22 cellular contexts compared by ENCODE assay signal in genomic region chr7:84070770-84071169, GRCh38.
DNase-seq lines count a peak whose midpoint lies in the region; ATAC-seq and TF ChIP-seq lines count a peak whose summit lies in the region.
"Had no signal": no experiment of that assay in that cellular context is flagged by ENCODE, and none has a peak within 500 bp of the region (broad histone marks: within the 10 kb centered on the region; RNA-seq: fewer than 3 reads in every experiment).

No MANE protein-coding gene starts in this region.

- intact Hi-C loops in mucosa of descending colon (cut with DNase I, micrococcal nuclease) (no loop called here), posterior vena cava (cut with DNase I) (no loop called here)

- peaks cover 3% of the 10 kb centered on the region for H3K4me1 ChIP-seq in mucosa of descending colon (ENCODE audit: low read depth)

- TF ChIP-seq CTCF in mucosa of descending colon (IDR thresholded peaks at IDR 0.05): no peak

- H3K36me3 ChIP-seq in SK-N-MC (ENCODE audit: insufficient read depth, low read length) (no peaks in the 10 kb centered on the region), mucosa of descending colon (ENCODE audit: low read depth) (no peaks in the 10 kb centered on the region)

- DNase-seq in NCI-H2171 treated with DMSO at 0.1 percent for 48 hours (lab: John Stamatoyannopoulos, UW) (peak; percentile 46), NCI-H2171 (lab: John Stamatoyannopoulos, UW) (no peak), SK-N-MC (ENCODE audit: low read depth, low spot score) (no peak), mucosa of descending colon (no peak), posterior vena cava (ENCODE audit: low spot score) (no peak), NCI-H524 (lab: John Stamatoyannopoulos, UW) (no peak), MV-4-11 (lab: John Stamatoyannopoulos, UW) (no peak)
- DNase-seq: 8988T, DMS79, EL, GF-D8, H9, HFFc6, NCI-H1092, NCI-H1417 treated with DMSO at 0.1 percent for 48 hours, NCI-H1694 treated with DMSO at 0.1 percent for 48 hours, NCI-H2081, NCI-H524 treated with DMSO at 0.1 percent for 48 hours, NCI-H82, Right ventricle myocardium superior, RPMI8226 had no signal

- H3K4me3 ChIP-seq in SK-N-MC (peak overlapping the region; percentile 17), mucosa of descending colon (no peak overlapping the region)
- H3K4me3 ChIP-seq: GM23338 had no signal

- H3K9me3 ChIP-seq in SK-N-MC (ENCODE audit: low read depth, low read length): no peaks in the 10 kb centered on the region
- H3K9me3 ChIP-seq in mucosa of descending colon: no peaks in the 10 kb centered on the region

- H3K9ac ChIP-seq in SK-N-MC (ENCODE audit: insufficient read length): no peak overlapping the region

- peak; percentile 45 for ATAC-seq in mucosa of descending colon
- ATAC-seq: GM23338 had no signal

- peak overlapping the region; percentile 61 for H3K27ac ChIP-seq in SK-N-MC
